In the genomic region with DNA sequence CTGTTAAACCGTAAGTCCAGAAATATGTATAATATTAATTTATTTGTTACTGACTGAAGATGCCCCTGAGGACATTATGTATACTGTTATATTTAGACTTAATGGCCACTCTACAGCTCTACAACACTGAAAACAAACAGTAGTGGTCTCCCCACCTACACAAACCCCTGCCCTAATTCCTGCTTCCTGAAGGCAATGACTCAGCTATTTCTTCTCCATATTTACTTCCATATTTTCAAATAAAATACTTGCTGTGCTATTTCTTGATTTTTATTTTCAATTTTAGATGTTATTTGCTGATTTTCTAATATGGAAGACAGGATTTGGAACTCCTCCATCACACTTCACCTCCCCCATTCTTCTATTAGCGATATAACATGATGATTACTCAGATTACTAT, we compare ENCODE assay signal across 16 cellular contexts.
"Had no signal": no experiment of that assay in that cellular context is flagged by ENCODE, and none has a peak within 500 bp of the region (broad histone marks: within the 10 kb centered on the region; RNA-seq: fewer than 3 reads in every experiment).

No MANE protein-coding gene starts in this region.

- H3K4me3 Mint-ChIP-seq: activated CD4-positive, alpha-beta T cell treated with anti-CD3 and anti-CD28 coated beads for 36 hours; activated naive CD8-positive, alpha-beta T cell treated with anti-CD3 and anti-CD28 coated beads for 36 hours; activated T-helper 1 cell treated with anti-CD3 and anti-CD28 coated beads, Interleukin-12 subunit alpha, Interleukin-12 subunit beta, Interleukin-2, Interleukin-4 antibody, amounts not matched to agents 30 ng/mL and 10 ng/mL and 1 ng/mL, durations not matched to agents 14 hours and 24 hours and 36 hours; immature natural killer cell; memory B cell; naive B cell; neural crest cell had no signal

- H3K27me3 Mint-ChIP-seq: activated CD4-positive, alpha-beta T cell treated with anti-CD3 and anti-CD28 coated beads for 36 hours; activated naive CD8-positive, alpha-beta T cell treated with anti-CD3 and anti-CD28 coated beads for 36 hours; memory B cell; naive B cell had no signal

- H3K27ac Mint-ChIP-seq: activated CD4-positive, alpha-beta T cell treated with anti-CD3 and anti-CD28 coated beads for 36 hours; activated naive CD8-positive, alpha-beta T cell treated with anti-CD3 and anti-CD28 coated beads for 36 hours; activated T-helper 1 cell treated with anti-CD3 and anti-CD28 coated beads, Interleukin-12 subunit alpha, Interleukin-12 subunit beta, Interleukin-2, Interleukin-4 antibody, amounts not matched to agents 30 ng/mL and 10 ng/mL and 1 ng/mL, durations not matched to agents 14 hours and 24 hours and 36 hours; immature natural killer cell; memory B cell; naive B cell had no signal

- ATAC-seq: activated CD4-positive, alpha-beta T cell treated with anti-CD3 and anti-CD28 coated beads for 36 hours; body of pancreas had no signal

- H3K4me1 Mint-ChIP-seq: activated CD4-positive, alpha-beta T cell treated with anti-CD3 and anti-CD28 coated beads for 36 hours; activated naive CD8-positive, alpha-beta T cell treated with anti-CD3 and anti-CD28 coated beads for 36 hours; immature natural killer cell; memory B cell; naive B cell had no signal

- DNase-seq: activated CD4-positive, alpha-beta T cell treated with anti-CD3 and anti-CD28 coated beads for 36 hours; activated CD4-positive, alpha-beta T cell treated with anti-CD3 and anti-CD28 coated beads, Interleukin-2, amount 50 U/mL, for 48 hours; activated naive CD4-positive, alpha-beta T cell; activated naive CD8-positive, alpha-beta T cell treated with anti-CD3 and anti-CD28 coated beads for 36 hours; amygdala; body of pancreas; caudate nucleus; immature natural killer cell; naive B cell; retina; stimulated activated CD4-positive, alpha-beta T cell treated with anti-CD3 and anti-CD28 coated beads, Interleukin-1b, Interleukin-23, amount 100 ng/mL, for 48 hours; stimulated activated naive CD4-positive, alpha-beta T cell treated with Interleukin-2 at 50 U/mL for 16 hours; thyroid gland had no signal
